In the genomic region with DNA sequence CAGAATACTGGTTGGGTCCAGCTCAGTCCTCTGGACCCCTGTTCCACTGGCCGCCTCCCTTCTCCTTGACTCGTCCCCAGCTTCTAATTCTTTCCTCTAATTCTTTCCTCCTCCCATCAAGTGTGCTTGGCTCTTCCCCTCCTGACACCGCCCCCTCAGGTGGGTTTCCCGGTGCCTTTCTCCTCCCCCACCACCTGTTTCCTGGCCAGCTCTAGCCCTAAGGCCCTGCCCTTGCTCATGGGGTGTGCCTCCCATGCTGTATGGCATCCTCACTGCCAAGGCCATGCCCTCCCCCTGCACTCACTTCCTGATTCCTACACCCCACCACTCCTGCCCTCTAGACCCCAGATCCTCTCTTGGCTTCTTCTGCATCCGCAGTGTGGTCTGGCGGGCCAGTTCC, we compare ENCODE assay signal across 24 cellular contexts. TPM values are rescaled to one million over a fixed set of nuclear protein-coding genes. Genes with fewer than 3 reads are reported as not detected.
A peak's percentile ranks its signal among the peaks of the same experiment; 100 is the strongest.
DNase-seq lines count a peak whose midpoint lies in the region; ATAC-seq and TF ChIP-seq lines count a peak whose summit lies in the region.
"Had no signal": no experiment of that assay in that cellular context is flagged by ENCODE, and none has a peak within 500 bp of the region (broad histone marks: within the 10 kb centered on the region; RNA-seq: fewer than 3 reads in every experiment).

No MANE protein-coding gene starts in this region.

- intact Hi-C loops in natural killer cell (cut with micrococcal nuclease), result no loop called here

- H3K27ac Mint-ChIP-seq in natural killer cell treated with Interleukin-12 subunit alpha and Interleukin-12 subunit beta and Interleukin-15 and Interleukin-18, amount 100 ng/mL, for 72 hours, result no peak overlapping the region
- no peak overlapping the region for H3K27ac Mint-ChIP-seq in natural killer cell
- H3K27ac Mint-ChIP-seq in endodermal cell, result no peak overlapping the region
- H3K27ac Mint-ChIP-seq: CD14-positive monocyte, IgD-negative memory B cell had no signal

- TF ChIP-seq CTCF in natural killer cell (IDR thresholded peaks at IDR 0.05) (no peak), endodermal cell (conservative IDR thresholded peaks at IDR 0.05) (no peak)

- H3K27me3 ChIP-seq in endodermal cell (ENCODE audit: control insufficient read depth, insufficient read depth, low read length, poor library complexity, severe bottlenecking), result peaks cover 6% of the 10 kb centered on the region
- H3K27me3 ChIP-seq: BE2C had no signal

- H3K9me3 Mint-ChIP-seq in natural killer cell treated with Interleukin-12 subunit alpha and Interleukin-12 subunit beta and Interleukin-15 and Interleukin-18, amount 100 ng/mL, for 72 hours, result no peaks in the 10 kb centered on the region
- H3K9me3 Mint-ChIP-seq in natural killer cell (no peaks in the 10 kb centered on the region), endodermal cell (peaks cover 10% of the 10 kb centered on the region)

- H3K27me3 Mint-ChIP-seq in natural killer cell treated with Interleukin-12 subunit alpha and Interleukin-12 subunit beta and Interleukin-15 and Interleukin-18, amount 100 ng/mL, for 72 hours, result peaks cover 26 to 39% of the 10 kb centered on the region in 2 donors
- H3K27me3 Mint-ChIP-seq in natural killer cell (ENCODE audit: low read depth in 2 of 2), result peaks cover 25 to 69% of the 10 kb centered on the region in 2 donors
- peaks cover 46% of the 10 kb centered on the region for H3K27me3 Mint-ChIP-seq in endodermal cell (ENCODE audit: insufficient read depth)

- H3K9me3 ChIP-seq in endodermal cell (ENCODE audit: control insufficient read depth, low read length), result peaks cover 26% of the 10 kb centered on the region
- H3K9me3 ChIP-seq: BE2C had no signal

- H3K27ac ChIP-seq in endodermal cell (ENCODE audit: low read depth, low read length), result no peak overlapping the region
- H3K27ac ChIP-seq: KMS-11, SK-N-MC had no signal

- no peak overlapping the region for H3K9ac ChIP-seq in endodermal cell (ENCODE audit: extremely low read depth, low read length, poor library complexity, severe bottlenecking)
- H3K9ac ChIP-seq: KMS-11 had no signal

- no peaks in the 10 kb centered on the region for H3K36me3 ChIP-seq in endodermal cell (ENCODE audit: control insufficient read depth, insufficient read depth, low read length)
- H3K36me3 ChIP-seq: BE2C had no signal

- H3K36me3 Mint-ChIP-seq in natural killer cell treated with Interleukin-12 subunit alpha and Interleukin-12 subunit beta and Interleukin-15 and Interleukin-18, amount 100 ng/mL, for 72 hours, result peaks cover 7% of the 10 kb centered on the region
- H3K36me3 Mint-ChIP-seq in natural killer cell (no peaks in the 10 kb centered on the region), endodermal cell (ENCODE audit: low read depth) (peaks cover 2% of the 10 kb centered on the region)
- H3K36me3 Mint-ChIP-seq: CD14-positive monocyte, IgD-negative memory B cell had no signal

- H3K4me1 Mint-ChIP-seq in natural killer cell treated with Interleukin-12 subunit alpha and Interleukin-12 subunit beta and Interleukin-15 and Interleukin-18, amount 100 ng/mL, for 72 hours (ENCODE audit: low read depth in 2 of 2), result no peaks in the 10 kb centered on the region
- no peaks in the 10 kb centered on the region for H3K4me1 Mint-ChIP-seq in natural killer cell
- peaks cover 21% of the 10 kb centered on the region for H3K4me1 Mint-ChIP-seq in endodermal cell
- H3K4me1 Mint-ChIP-seq: CD14-positive monocyte, IgD-negative memory B cell had no signal

- no peak overlapping the region for H3K4me3 Mint-ChIP-seq in natural killer cell treated with Interleukin-12 subunit alpha and Interleukin-12 subunit beta and Interleukin-15 and Interleukin-18, amount 100 ng/mL, for 72 hours
- H3K4me3 Mint-ChIP-seq in natural killer cell, result no peak overlapping the region
- no peak overlapping the region for H3K4me3 Mint-ChIP-seq in endodermal cell
- H3K4me3 Mint-ChIP-seq: CD14-positive monocyte had no signal

- H3K4me3 ChIP-seq in endodermal cell (ENCODE audit: low read length), result no peak overlapping the region
- H3K4me3 ChIP-seq: SK-N-MC had no signal

- 92% methylated on average over 6 of the region's 6 CpGs; no CpG with 5 or more reads in 1 of the 2 experiments for WGBS in endodermal cell (ENCODE audit: insufficient coverage in 1 of 2, insufficient read length in 1 of 2), 2 experiments

- no peak for DNase-seq in natural killer cell treated with Interleukin-12 subunit alpha and Interleukin-12 subunit beta and Interleukin-15 and Interleukin-18, amount 100 ng/mL, for 72 hours (ENCODE audit: low spot score)
- DNase-seq in natural killer cell (no peak), endodermal cell (peak; percentile 38), mesenteric fat pad (ENCODE audit: low spot score) (peak; percentile 55), COLO668 (lab: John Stamatoyannopoulos, UW; ENCODE audit: unreplicated experiment) (no peak), NCI-H146 treated with DMSO at 0.1 percent for 48 hours (lab: John Stamatoyannopoulos, UW; ENCODE audit: unreplicated experiment) (no peak), OCI-M1 (lab: John Stamatoyannopoulos, UW) (no peak), NCI-H2081 treated with DMSO at 0.1 percent for 48 hours (lab: John Stamatoyannopoulos, UW) (no peak)
- DNase-seq: 8988T, ACHN, BE2C, DND-41, HCEC 1CT, MM.1S, NCI-H1694, NCI-H2029 treated with DMSO at 0.1 percent for 48 hours, NCI-H2227 treated with DMSO at 0.1 percent for 48 hours, NCI-H69, SHP77 treated with DMSO at 0.1 percent for 48 hours had no signal

- H3K4me1 ChIP-seq in endodermal cell (ENCODE audit: control insufficient read depth, insufficient read depth, low read length), result peaks cover 7% of the 10 kb centered on the region
- H3K4me1 ChIP-seq: BE2C had no signal

- peak; percentile 32 to 48 for ATAC-seq in natural killer cell treated with Interleukin-12 subunit alpha and Interleukin-12 subunit beta and Interleukin-15 and Interleukin-18, amount 100 ng/mL, for 72 hours
- no peak for ATAC-seq in natural killer cell
- ATAC-seq: Panc1 had no signal

RNA-seq across cellular contexts. Expression of a gene that starts 12.1 kb away (rescaled TPM):
- total RNA-seq in natural killer cell treated with Interleukin-12 subunit alpha and Interleukin-12 subunit beta and Interleukin-15 and Interleukin-18, amount 100 ng/mL, for 72 hours, result 1 to 10 TPM in 1 of 2 donors, not detected in 1; 1.4 TPM
- total RNA-seq in natural killer cell (not detected), endodermal cell (10 to 100 TPM; 25.0 to 31.4 TPM), mesenteric fat pad (32.5 TPM)
- polyA plus RNA-seq in endodermal cell (2013, experiment 1 of 2), result 39.1 TPM
- polyA plus RNA-seq in endodermal cell (2013, experiment 2 of 2), result 38.7 TPM
- polyA plus RNA-seq: CD14-positive monocyte, IgD-negative memory B cell had no signal

Comparison
In these comparisons a context has a peak if more than half of its experiments do, and no peak if none do; other contexts are left out.
1. ATAC-seq: peak in natural killer cell treated with Interleukin-12 subunit alpha and Interleukin-12 subunit beta and Interleukin-15 and Interleukin-18, amount 100 ng/mL, for 72 hours (2 of 2); none in natural killer cell (0 of 3).
2. DNase-seq: peak in endodermal cell (single experiment) and mesenteric fat pad (single experiment); none in natural killer cell treated with Interleukin-12 subunit alpha and Interleukin-12 subunit beta and Interleukin-15 and Interleukin-18, amount 100 ng/mL, for 72 hours (single experiment), natural killer cell (single experiment), COLO668 (single experiment), NCI-H146 treated with DMSO at 0.1 percent for 48 hours (single experiment), OCI-M1 (single experiment) and NCI-H2081 treated with DMSO at 0.1 percent for 48 hours (single experiment).
3. RNA of a gene that starts 12.1 kb away (total RNA-seq): 32.5 TPM in mesenteric fat pad (single experiment) and 25.0 to 31.4 TPM in endodermal cell; 1.4 TPM in natural killer cell treated with Interleukin-12 subunit alpha and Interleukin-12 subunit beta and Interleukin-15 and Interleukin-18, amount 100 ng/mL, for 72 hours and not detected in natural killer cell; every median in the first group is over 10 times any median in the second.